29 cellular contexts compared by ENCODE assay signal in genomic region chr2:55877101-55877500, GRCh38. TPM values are rescaled to one million over a fixed set of nuclear protein-coding genes. Genes with fewer than 3 reads are reported as not detected.
A peak's percentile ranks its signal among the peaks of the same experiment; 100 is the strongest.
DNase-seq lines count a peak whose midpoint lies in the region; ATAC-seq and TF ChIP-seq lines count a peak whose summit lies in the region.
"Had no signal": no experiment of that assay in that cellular context is flagged by ENCODE, and none has a peak within 500 bp of the region (broad histone marks: within the 10 kb centered on the region; RNA-seq: fewer than 3 reads in every experiment).

No MANE protein-coding gene starts in this region.

- H3K4me1 ChIP-seq in adipocyte (ENCODE audit: control insufficient read depth, insufficient read depth, low read length) (peaks cover 49% of the 10 kb centered on the region), thoracic aorta (ENCODE audit: control insufficient read depth in 1 of 2, low read depth in 2 of 2) (peaks cover 25 to 51% of the 10 kb centered on the region in 2 donors)
- H3K4me1 ChIP-seq: gastrocnemius medialis, parathyroid adenoma, thyroid gland, uterus had no signal

- H3K4me3 ChIP-seq in adipocyte (ENCODE audit: low read length) (peak overlapping the region; percentile 22), thoracic aorta (no peak overlapping the region)
- H3K4me3 ChIP-seq: gastrocnemius medialis, hepatocyte, K562, PC-9, thyroid gland, uterus had no signal

- no peaks in the 10 kb centered on the region for H3K9me3 ChIP-seq in adipocyte (ENCODE audit: control insufficient read depth, low read length)
- H3K9me3 ChIP-seq in thoracic aorta, result no peaks in the 10 kb centered on the region
- H3K9me3 ChIP-seq: gastrocnemius medialis, thyroid gland, uterus had no signal

- DNase-seq in EL (peak; percentile 19), adipocyte (ENCODE audit: low read depth) (peak; percentile 87), iris pigment epithelial cell (ENCODE audit: low read depth) (peak; percentile 73), thoracic aorta (ENCODE audit: low spot score) (no peak), NCI-H774 (lab: John Stamatoyannopoulos, UW) (no peak), GDM1 (lab: John Stamatoyannopoulos, UW) (no peak), NCI-H2029 (lab: John Stamatoyannopoulos, UW) (no peak)
- DNase-seq: activated CD8-positive, alpha-beta memory T cell treated with anti-CD3 and anti-CD28 coated beads, Interleukin-2, amount 10 ng/mL, durations not matched to agents 7 days and 5 days; activated T-cell treated with anti-CD3 and anti-CD28 coated beads, Interleukin-2, amount 50 U/mL, for 48 hours; central memory CD4-positive, alpha-beta T cell; cortex of kidney; DMS79; gastrocnemius medialis; mammary epithelial cell; NCI-H1092 treated with DMSO at 0.1 percent for 48 hours; NCI-H187; NCI-H2171 treated with DMSO at 0.1 percent for 48 hours; NCI-H524 treated with DMSO at 0.1 percent for 48 hours; nephron progenitor cell; PC-9; retina; stimulated activated CD4-positive, alpha-beta T cell treated with anti-CD3 and anti-CD28 coated beads, Interleukin-2, amount 100 ng/mL, for 24 hours; T-helper 17 cell; thyroid gland; uterus had no signal

- TF ChIP-seq CTCF in thoracic aorta (IDR thresholded peaks at IDR 0.05), result no peak

- peak overlapping the region; percentile 70 for H3K9ac ChIP-seq in adipocyte (ENCODE audit: low read length)
- H3K9ac ChIP-seq: parathyroid adenoma had no signal

- H3K27ac ChIP-seq in thoracic aorta, result peak overlapping the region in 1 of 2 donors; percentile 62
- H3K27ac ChIP-seq: C4-2B, gastrocnemius medialis, hepatocyte, parathyroid adenoma, PC-9, thyroid gland, uterus had no signal

- H3K27me3 ChIP-seq in adipocyte (replicated peaks; ENCODE audit: control insufficient read depth, insufficient read depth, low read length) (no peaks in the 10 kb centered on the region), thoracic aorta (replicated peaks; ENCODE audit: insufficient read depth) (no peaks in the 10 kb centered on the region)
- H3K27me3 ChIP-seq: gastrocnemius medialis, hepatocyte, thyroid gland, uterus had no signal

- peak; percentile 51 for ATAC-seq in thoracic aorta (ENCODE audit: insufficient number of reproducible peaks, low FRiP score, low read depth)
- ATAC-seq: activated CD8-positive, alpha-beta memory T cell treated with anti-CD3 and anti-CD28 coated beads, Interleukin-2, amount 10 ng/mL, durations not matched to agents 7 days and 5 days; gastrocnemius medialis; K562; T-helper 17 cell had no signal

- H3K36me3 ChIP-seq in adipocyte (ENCODE audit: control insufficient read depth, insufficient read depth, low read length, severe bottlenecking) (peaks cover 66% of the 10 kb centered on the region), thoracic aorta (peaks cover 18% of the 10 kb centered on the region)
- H3K36me3 ChIP-seq: gastrocnemius medialis, uterus had no signal

RNA-seq across cellular contexts. Expression of gene EFEMP1, which starts 46.5 kb away (rescaled TPM):
- total RNA-seq in thoracic aorta, result 1,000 to 10,000 TPM; 1,782 to 2,754 TPM
- total RNA-seq: activated CD8-positive, alpha-beta memory T cell treated with anti-CD3 and anti-CD28 coated beads, Interleukin-2, amount 10 ng/mL, durations not matched to agents 7 days and 5 days; T-helper 17 cell had no signal

Comparison
In these comparisons a context has a peak if more than half of its experiments do, and no peak if none do; other contexts are left out.
1. DNase-seq: peak in EL (single experiment), adipocyte (single experiment) and iris pigment epithelial cell (single experiment); none in thoracic aorta (single experiment), NCI-H774 (single experiment), GDM1 (single experiment) and NCI-H2029 (single experiment).